Comparison of ENCODE assay signal across 1 cellular context in genomic region chr4:77817304-77818076, GRCh38.
TF ChIP-seq lines count a peak whose summit lies in the region.

No MANE protein-coding gene starts in this region.

TF ChIP-seq in HepG2, 621 proteins besides CTCF, POLR2A, EP300 and RAD21 (continued from another document and continues in another):
- TF ChIP-seq MLXIP (CRISPR knock-in tag; IDR thresholded peaks at IDR 0.05; ENCODE audit: borderline replicate concordance): no peak
- TF ChIP-seq MBNL3 (CRISPR knock-in tag; conservative IDR thresholded peaks at IDR 0.05): no peak
- TF ChIP-seq ZNF142 (CRISPR knock-in tag; IDR thresholded peaks at IDR 0.05): no peak
- no peak for TF ChIP-seq THRA (CRISPR knock-in tag; IDR thresholded peaks at IDR 0.05; ENCODE audit: borderline replicate concordance)
- TF ChIP-seq MYNN (CRISPR knock-in tag; IDR thresholded peaks at IDR 0.05; ENCODE audit: low read depth): no peak
- TF ChIP-seq ZFP82 (CRISPR knock-in tag; IDR thresholded peaks at IDR 0.05; ENCODE audit: borderline replicate concordance): no peak
- peak; percentile 82 for TF ChIP-seq HNF4A (CRISPR knock-in tag; IDR thresholded peaks at IDR 0.05)
- TF ChIP-seq ZBTB46 (CRISPR knock-in tag; IDR thresholded peaks at IDR 0.05; ENCODE audit: borderline replicate concordance): no peak
- TF ChIP-seq NFE2L1 (CRISPR knock-in tag; IDR thresholded peaks at IDR 0.05; ENCODE audit: borderline replicate concordance): no peak
- no peak for TF ChIP-seq PCBP2 (optimal IDR thresholded peaks at IDR 0.05; ENCODE audit: low read depth, low read length, poor library complexity, severe bottlenecking)
- no peak for TF ChIP-seq SCMH1 (CRISPR knock-in tag; IDR thresholded peaks at IDR 0.05; ENCODE audit: borderline replicate concordance)
- no peak for TF ChIP-seq KAT8 (CRISPR knock-in tag; IDR thresholded peaks at IDR 0.05)
- TF ChIP-seq ZNF704 (CRISPR knock-in tag; IDR thresholded peaks at IDR 0.05; ENCODE audit: borderline replicate concordance): no peak
- no peak for TF ChIP-seq BORCS8-MEF2B (CRISPR knock-in tag; IDR thresholded peaks at IDR 0.05)
- TF ChIP-seq ZMYM3 (CRISPR knock-in tag; IDR thresholded peaks at IDR 0.05): no peak
- peak; percentile 83 for TF ChIP-seq DMAP1 (CRISPR knock-in tag; IDR thresholded peaks at IDR 0.05)
- no peak for TF ChIP-seq SP140L (CRISPR knock-in tag; IDR thresholded peaks at IDR 0.05; ENCODE audit: borderline replicate concordance)
- TF ChIP-seq RFX3 (CRISPR knock-in tag; IDR thresholded peaks at IDR 0.05): no peak
- no peak for TF ChIP-seq ZNF274 (CRISPR knock-in tag; IDR thresholded peaks at IDR 0.05)
- TF ChIP-seq XRCC5 (optimal IDR thresholded peaks at IDR 0.05; ENCODE audit: low read length): no peak
- TF ChIP-seq GTF3A (CRISPR knock-in tag; conservative IDR thresholded peaks at IDR 0.05): no peak
- peak; percentile 31; the same call in 1 of the 2 replicates for TF ChIP-seq POLR2AphosphoS5 (IDR thresholded peaks at IDR 0.05; ENCODE audit: low read depth, low read length)
- TF ChIP-seq ATM (IDR thresholded peaks at IDR 0.05; ENCODE audit: borderline replicate concordance): no peak
- no peak; the same call in 1 of the 2 replicates for TF ChIP-seq ZBTB7B (CRISPR knock-in tag; IDR thresholded peaks at IDR 0.05)
- no peak for TF ChIP-seq YY1 (IDR thresholded peaks at IDR 0.05; ENCODE audit: insufficient read depth, insufficient replicate concordance, low read depth, low read length)
- no peak for TF ChIP-seq FOXA1 (IDR thresholded peaks at IDR 0.05)
- no peak for TF ChIP-seq FOXA1 (CRISPR knock-in tag; IDR thresholded peaks at IDR 0.05)
- TF ChIP-seq YEATS4 (CRISPR knock-in tag; IDR thresholded peaks at IDR 0.05; ENCODE audit: borderline replicate concordance): peak; percentile 45; the same call in 1 of the 2 replicates
- TF ChIP-seq THAP7 (CRISPR knock-in tag; IDR thresholded peaks at IDR 0.05): no peak
- TF ChIP-seq ATRX (CRISPR knock-in tag; IDR thresholded peaks at IDR 0.05; ENCODE audit: borderline replicate concordance): no peak
- TF ChIP-seq MEIS2 (CRISPR knock-in tag; IDR thresholded peaks at IDR 0.05): no peak
- TF ChIP-seq XBP1 (CRISPR knock-in tag; IDR thresholded peaks at IDR 0.05): no peak
- TF ChIP-seq NFE2L2 (IDR thresholded peaks at IDR 0.05; ENCODE audit: low read length): no peak
- no peak for TF ChIP-seq ZNF775 (CRISPR knock-in tag; IDR thresholded peaks at IDR 0.05; ENCODE audit: borderline replicate concordance)
- no peak for TF ChIP-seq GPN1 (CRISPR knock-in tag; IDR thresholded peaks at IDR 0.05; ENCODE audit: borderline replicate concordance)
- TF ChIP-seq RBM22 (optimal IDR thresholded peaks at IDR 0.05; ENCODE audit: low read length): no peak
- 0 out of 2 replicates have a peak, but pooled peaks have one; percentile 15 for TF ChIP-seq ZNF292 (CRISPR knock-in tag; IDR thresholded peaks at IDR 0.05; ENCODE audit: borderline replicate concordance, low read depth)
- TF ChIP-seq JUND (CRISPR knock-in tag; IDR thresholded peaks at IDR 0.05): no peak
- TF ChIP-seq KLF6 (CRISPR knock-in tag; IDR thresholded peaks at IDR 0.05): no peak
- TF ChIP-seq ZNF710 (CRISPR knock-in tag; IDR thresholded peaks at IDR 0.05; ENCODE audit: borderline replicate concordance): peak; percentile 36; the same call in 1 of the 2 replicates
- TF ChIP-seq PHB2 (IDR thresholded peaks at IDR 0.05; ENCODE audit: partially characterized antibody): no peak
- no peak for TF ChIP-seq ZNF326 (CRISPR knock-in tag; IDR thresholded peaks at IDR 0.05; ENCODE audit: borderline replicate concordance)
- TF ChIP-seq ZNF567 (CRISPR knock-in tag; IDR thresholded peaks at IDR 0.05; ENCODE audit: borderline replicate concordance): no peak
- TF ChIP-seq AFF4 (CRISPR knock-in tag; IDR thresholded peaks at IDR 0.05): peak; percentile 83; the same call in 1 of the 2 replicates
- no peak for TF ChIP-seq ZSCAN22 (CRISPR knock-in tag; IDR thresholded peaks at IDR 0.05)
